In the genomic region with DNA sequence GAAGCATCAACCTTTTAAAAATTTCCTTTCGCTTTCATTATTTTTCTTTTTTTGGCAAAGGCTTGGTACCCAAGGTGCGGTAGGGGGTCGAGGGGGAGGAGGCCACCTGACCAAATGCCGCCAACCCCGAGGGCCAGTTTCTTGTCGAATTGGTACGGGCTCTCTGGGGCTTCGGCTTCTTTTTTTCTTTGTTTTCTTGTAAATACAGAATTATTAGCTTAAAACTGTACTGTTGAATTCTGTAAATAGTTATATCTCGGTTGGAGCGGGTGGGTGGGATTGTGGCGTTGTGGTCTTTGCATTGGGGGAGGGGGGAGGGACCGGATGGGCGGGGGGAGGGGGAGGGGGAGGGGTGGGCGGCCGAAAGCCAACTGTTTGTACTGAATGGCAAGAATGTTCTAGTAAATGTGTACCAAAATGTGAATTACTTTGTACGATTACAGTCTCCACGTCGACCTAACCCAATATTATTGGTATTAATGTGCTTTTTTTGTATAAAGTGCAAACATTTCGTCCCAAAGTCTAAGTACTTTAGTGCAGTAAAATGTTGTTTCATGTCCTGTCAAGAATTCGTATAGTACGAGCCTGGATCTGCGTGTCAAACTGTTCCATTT, we compare ENCODE assay signal across 11 cellular contexts. TPM values are rescaled to one million over a fixed set of nuclear protein-coding genes. Genes with fewer than 3 reads are reported as not detected.
A peak's percentile ranks its signal among the peaks of the same experiment; 100 is the strongest.
DNase-seq lines count a peak whose midpoint lies in the region; ATAC-seq and TF ChIP-seq lines count a peak whose summit lies in the region.
"Had no signal": no experiment of that assay in that cellular context is flagged by ENCODE, and none has a peak within 500 bp of the region (broad histone marks: within the 10 kb centered on the region; RNA-seq: fewer than 3 reads in every experiment).

No MANE protein-coding gene starts in this region.

- peaks cover 70 to 77% of the 10 kb centered on the region in 2 donors for H3K27me3 Mint-ChIP-seq in T-cell
- peaks cover 69 to 80% of the 10 kb centered on the region in 2 donors for H3K27me3 Mint-ChIP-seq in effector memory CD8-positive, alpha-beta T cell
- peaks cover 42% of the 10 kb centered on the region for H3K27me3 Mint-ChIP-seq in neural progenitor cell (ENCODE audit: insufficient read depth, low read depth)

- POLR2A ChIA-PET in T-cell (lab: Charles Lee): no interaction called here

- H3K4me3 Mint-ChIP-seq in T-cell (peak overlapping the region; percentile 52 to 79 (median 52)), neural progenitor cell (peak overlapping the region; percentile 99)
- peak overlapping the region; percentile 58 to 63 for H3K4me3 Mint-ChIP-seq in effector memory CD8-positive, alpha-beta T cell

- H3K9me3 ChIP-seq in ES-I3 (ENCODE audit: control insufficient read depth, insufficient read depth, low read length) (no peaks in the 10 kb centered on the region), neural progenitor cell (ENCODE audit: low read depth) (no peaks in the 10 kb centered on the region)
- H3K9me3 ChIP-seq: prostate gland had no signal

- H3K36me3 Mint-ChIP-seq in T-cell: peaks cover 3% of the 10 kb centered on the region
- H3K36me3 Mint-ChIP-seq in effector memory CD8-positive, alpha-beta T cell (ENCODE audit: insufficient read depth): peaks cover 2% of the 10 kb centered on the region
- peaks cover 66% of the 10 kb centered on the region for H3K36me3 Mint-ChIP-seq in neural progenitor cell

- H3K4me2 ChIP-seq in neural progenitor cell: peak overlapping the region; percentile 59

- ATAC-seq in T-cell (replicated peaks in 1 of 4) (no peak), HG02885 (IDR thresholded peaks at IDR 0.05; ENCODE audit: poor library complexity, unreplicated experiment) (no peak)
- ATAC-seq in effector memory CD8-positive, alpha-beta T cell (replicated peaks): no peak

- no peak overlapping the region for H3K4me3 ChIP-seq in neural progenitor cell
- H3K4me3 ChIP-seq: prostate gland had no signal

- H3K4me1 ChIP-seq in ES-I3 (ENCODE audit: insufficient read depth, low read length) (peaks cover 7% of the 10 kb centered on the region), neural progenitor cell (peaks cover 7% of the 10 kb centered on the region)
- H3K4me1 ChIP-seq: prostate gland had no signal

- CTCF ChIA-PET in T-cell (lab: Charles Lee): interaction anchor here in 1 of 2 donors (0.7 kb wide), 1 partner anchor 1114 kb away, joined by 3 read pairs; no protein-coding TSS in a partner anchor

- H3K27ac Mint-ChIP-seq in T-cell (no peak overlapping the region), neural progenitor cell (peak overlapping the region; percentile 96)
- H3K27ac Mint-ChIP-seq in effector memory CD8-positive, alpha-beta T cell: no peak overlapping the region

- H2AFZ ChIP-seq in neural progenitor cell (replicated peaks): no peak overlapping the region

- H3F3A ChIP-seq in neural progenitor cell (ENCODE audit: low read depth): peaks cover 37% of the 10 kb centered on the region

- H3K79me2 ChIP-seq in neural progenitor cell (ENCODE audit: low read depth): no peaks in the 10 kb centered on the region

- DNase-seq in T-cell (no peak), neural progenitor cell (ENCODE audit: low spot score) (peak; percentile 58), NCI-H1048 (lab: John Stamatoyannopoulos, UW) (no peak), iPS-NIHi7 (ENCODE audit: extremely low spot score) (no peak), hypothalamus (lab: John Stamatoyannopoulos, UW) (no peak)
- DNase-seq in effector memory CD8-positive, alpha-beta T cell: no peak
- DNase-seq: GDM1, NCI-H524 treated with DMSO at 0.1 percent for 48 hours had no signal

- H3K36me3 ChIP-seq in ES-I3 (ENCODE audit: insufficient read depth, low read length) (no peaks in the 10 kb centered on the region), neural progenitor cell (no peaks in the 10 kb centered on the region)
- H3K36me3 ChIP-seq: prostate gland had no signal

- H3K9me3 Mint-ChIP-seq in T-cell (peaks cover 0 to 7% (median 0%) of the 10 kb centered on the region in 3 donors), neural progenitor cell (peaks cover 24% of the 10 kb centered on the region)
- peaks cover 0 to 4% of the 10 kb centered on the region in 2 donors for H3K9me3 Mint-ChIP-seq in effector memory CD8-positive, alpha-beta T cell

- no peak for TF ChIP-seq CTCF in neural progenitor cell (IDR thresholded peaks at IDR 0.05)

- H3K4me1 Mint-ChIP-seq in T-cell (peaks cover 28 to 35% (median 33%) of the 10 kb centered on the region in 3 donors), neural progenitor cell (peaks cover 49% of the 10 kb centered on the region)
- peaks cover 5 to 15% of the 10 kb centered on the region in 2 donors for H3K4me1 Mint-ChIP-seq in effector memory CD8-positive, alpha-beta T cell (ENCODE audit: low read depth in 2 of 2)

- H3K27me3 ChIP-seq in neural progenitor cell: peaks cover 100% of the 10 kb centered on the region

- H4K20me1 ChIP-seq in neural progenitor cell (ENCODE audit: low read depth): peaks cover 85% of the 10 kb centered on the region

- H3K27ac ChIP-seq in neural progenitor cell: no peak overlapping the region
- H3K27ac ChIP-seq: prostate gland had no signal

- peak overlapping the region; percentile 39; the same call in 1 of the 2 replicates for H3K9ac ChIP-seq in ES-I3 (ENCODE audit: low read depth, low read length)
- no peak overlapping the region for H3K9ac ChIP-seq in neural progenitor cell

RNA-seq across cellular contexts. Expression of a gene that starts 4.7 kb away (rescaled TPM):
- total RNA-seq in T-cell: not detected
- 0.56 and 0.84 TPM in 2 replicates for total RNA-seq in neural progenitor cell (ENCODE audit: low replicate concordance)
- total RNA-seq: prostate gland had no signal

RNA-seq across cellular contexts. Expression of a gene that starts 7.5 kb away (rescaled TPM):
- total RNA-seq in T-cell (not detected), neural progenitor cell (ENCODE audit: low replicate concordance) (0.25 and 0.64 TPM in 2 replicates)
- total RNA-seq: prostate gland had no signal
